Comparison of ENCODE assay signal across 22 cellular contexts in the genomic region with DNA sequence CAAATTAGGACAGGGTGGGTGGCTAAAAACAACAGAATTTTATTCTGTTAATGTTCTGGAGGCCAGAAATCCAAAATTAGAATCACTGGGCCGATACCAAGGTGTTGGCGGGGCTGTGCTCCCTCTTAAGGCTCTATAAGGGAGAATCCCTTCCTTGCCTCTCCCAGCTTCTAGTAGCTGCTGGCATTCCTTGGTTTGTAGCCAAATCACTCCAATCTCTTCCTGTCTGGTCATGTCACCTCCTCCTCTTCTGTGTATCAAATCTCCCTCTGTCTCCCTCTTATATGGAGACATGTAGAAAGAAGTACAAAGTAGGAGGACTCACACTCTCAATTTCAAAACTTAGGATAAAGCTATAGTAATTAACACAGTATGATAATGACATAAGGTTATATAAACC.
"Had no signal": no experiment of that assay in that cellular context is flagged by ENCODE, and none has a peak within 500 bp of the region (broad histone marks: within the 10 kb centered on the region; RNA-seq: fewer than 3 reads in every experiment).

No MANE protein-coding gene starts in this region.

- H3K9me3 ChIP-seq: esophagus muscularis mucosa, heart right ventricle, right atrium auricular region, thoracic aorta, tibial nerve, upper lobe of left lung had no signal

- ATAC-seq: heart right ventricle; left lobe of liver; naive thymus-derived CD4-positive, alpha-beta T cell; sciatic nerve; stimulated activated memory B cell treated with anti-CD40 and anti-IgM and Interleukin-4, amounts not matched to agents 10 μg/mL and 1 μg/mL and 100 μg/mL, for 72 hours had no signal

- H3K27ac ChIP-seq: dorsolateral prefrontal cortex, esophagus muscularis mucosa, heart right ventricle, neural progenitor cell, parathyroid adenoma, right atrium auricular region, thoracic aorta, tibial nerve, upper lobe of left lung had no signal

- DNase-seq: dorsolateral prefrontal cortex; effector CD8-positive, alpha-beta T cell; endodermal cell; foreskin melanocyte; glutamatergic neuron; heart right ventricle; hippocampal formation; kidney glomerular epithelial cell; mesendoderm; midbrain; naive thymus-derived CD4-positive, alpha-beta T cell; stimulated activated CD4-positive, alpha-beta T cell treated with anti-CD3 and anti-CD28 coated beads, Interleukin-4, amount 100 ng/mL, for 4 hours; upper lobe of left lung had no signal

- H3K36me3 ChIP-seq: esophagus muscularis mucosa, heart right ventricle, neural progenitor cell, right atrium auricular region, thoracic aorta, tibial nerve, upper lobe of left lung had no signal

- H3K4me1 ChIP-seq: esophagus muscularis mucosa, heart right ventricle, parathyroid adenoma, right atrium auricular region, tibial nerve, upper lobe of left lung had no signal

- H3K27me3 ChIP-seq: dorsolateral prefrontal cortex, right atrium auricular region, upper lobe of left lung had no signal

- H3K4me3 ChIP-seq: dorsolateral prefrontal cortex, esophagus muscularis mucosa, heart right ventricle, neural progenitor cell, right atrium auricular region, thoracic aorta, tibial nerve, upper lobe of left lung had no signal
